Comparison of ENCODE assay signal across 8 cellular contexts in the genomic region with DNA sequence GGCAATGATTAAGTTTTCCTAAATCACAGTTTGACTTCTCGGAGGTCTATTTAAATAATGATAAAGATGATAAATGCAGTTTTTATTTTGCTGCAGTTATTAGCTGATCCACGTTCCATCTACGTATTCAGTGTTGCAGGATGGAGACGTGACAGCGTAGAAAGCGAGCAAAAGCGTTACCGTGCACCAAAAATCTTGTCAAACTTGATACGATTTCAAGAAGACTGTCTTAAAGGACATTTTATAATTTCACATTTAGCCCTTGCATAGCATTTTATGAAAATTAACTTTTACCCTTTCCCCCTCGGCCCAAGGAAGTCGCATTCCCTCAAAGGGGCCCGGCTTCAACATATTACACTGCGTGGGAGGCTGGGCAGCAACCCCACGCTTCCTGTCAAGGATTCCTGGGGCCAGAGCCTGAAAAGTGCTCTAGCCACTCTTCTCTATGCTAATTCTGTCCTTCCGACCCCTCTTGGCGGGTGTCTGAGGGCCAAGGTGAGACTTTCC. TPM values are rescaled to one million over a fixed set of nuclear protein-coding genes. Genes with fewer than 3 reads are reported as not detected.
DNase-seq lines count a peak whose midpoint lies in the region; ATAC-seq, FAIRE-seq and TF ChIP-seq lines count a peak whose summit lies in the region.

No MANE protein-coding gene starts in this region.

- peaks cover 24% of the 10 kb centered on the region for H3K27me3 Mint-ChIP-seq in activated CD8-positive, alpha-beta memory T cell treated with anti-CD3 and anti-CD28 coated beads, Interleukin-2, amount 10 ng/mL, durations not matched to agents 7 days and 5 days

- peak overlapping the region; percentile 98 for H3K27ac Mint-ChIP-seq in activated CD8-positive, alpha-beta memory T cell treated with anti-CD3 and anti-CD28 coated beads, Interleukin-2, amount 10 ng/mL, durations not matched to agents 7 days and 5 days

- intact Hi-C loops in body of pancreas (cut with DNase I): no loop called here
- intact Hi-C loops in right lobe of liver (cut with DNase I): no loop called here
- intact Hi-C loops in transverse colon (cut with DNase I; ENCODE audit: low total_unique reads): loop anchor here (5.0 kb wide), 1 partner anchor 35 kb away; no protein-coding TSS in a partner anchor

- CTCF ChIA-PET in activated CD8-positive, alpha-beta memory T cell treated with anti-CD3 and anti-CD28 coated beads, Interleukin-2, amount 10 ng/mL, durations not matched to agents 7 days and 5 days (lab: Charles Lee): interaction anchor here (0.6 to 6.9 kb wide), 6 partner anchors 9 to 341 kb away, joined by 3 to 58 read pairs (median 4); no protein-coding TSS in a partner anchor

- in situ Hi-C loops in transverse colon (cut with MboI; ENCODE audit: low pct_ligation_motif_present in 1 of 4, low pct_unique_long_range_greater_than_20kb in 1 of 4, low sequenced_read_pairs in 3 of 4): no loop called here

- WGBS in body of pancreas, 2 donors: 23 to 28% methylated on average over 16 of the region's 16 CpGs
- 58% methylated on average over 15 of the region's 16 CpGs for WGBS in right lobe of liver (ENCODE audit: insufficient coverage, low coverage, low lambda C conversion rate, missing lambda C conversion rate)
- WGBS in transverse colon (ENCODE audit: low coverage in 1 of 2), 2 donors: 60 to 79% methylated on average over 11 to 16 of the region's 16 CpGs

- peak overlapping the region in 1 of 2 donors; percentile 8 for H3K4me3 ChIP-seq in body of pancreas
- H3K4me3 ChIP-seq in right lobe of liver: peak overlapping the region; percentile 73 to 81 (median 75)
- H3K4me3 ChIP-seq in transverse colon: peak overlapping the region; percentile 37 to 81 (median 72)

- no peaks in the 10 kb centered on the region for H3K9me3 ChIP-seq in body of pancreas
- no peaks in the 10 kb centered on the region for H3K9me3 ChIP-seq in right lobe of liver
- no peaks in the 10 kb centered on the region for H3K9me3 ChIP-seq in transverse colon

- no peaks in the 10 kb centered on the region for H3K36me3 ChIP-seq in body of pancreas (replicated peaks in 1 of 2; ENCODE audit: insufficient read depth in 1 of 2, low read depth in 2 of 2)
- H3K36me3 ChIP-seq in right lobe of liver: no peaks in the 10 kb centered on the region
- H3K36me3 ChIP-seq in transverse colon: no peaks in the 10 kb centered on the region

- no peaks in the 10 kb centered on the region for H3K36me3 Mint-ChIP-seq in activated CD8-positive, alpha-beta memory T cell treated with anti-CD3 and anti-CD28 coated beads, Interleukin-2, amount 10 ng/mL, durations not matched to agents 7 days and 5 days

- peaks cover 37% of the 10 kb centered on the region for H3K4me1 Mint-ChIP-seq in activated CD8-positive, alpha-beta memory T cell treated with anti-CD3 and anti-CD28 coated beads, Interleukin-2, amount 10 ng/mL, durations not matched to agents 7 days and 5 days

- H3K27me3 ChIP-seq in body of pancreas (no peaks in the 10 kb centered on the region), right lobe of liver (no peaks in the 10 kb centered on the region), transverse colon (peaks cover 5% of the 10 kb centered on the region)

- TF ChIP-seq POLR2A in body of pancreas (IDR thresholded peaks at IDR 0.05) (no peak), right lobe of liver (IDR thresholded peaks at IDR 0.05) (no peak), transverse colon (IDR thresholded peaks at IDR 0.05) (no peak)

- H3K4me1 ChIP-seq in body of pancreas (peaks cover 30% of the 10 kb centered on the region), right lobe of liver (peaks cover 0 to 17% (median 6%) of the 10 kb centered on the region in 4 donors), transverse colon (peaks cover 5 to 30% (median 22%) of the 10 kb centered on the region in 4 donors)

- peak overlapping the region; percentile 99 for H3K4me3 Mint-ChIP-seq in activated CD8-positive, alpha-beta memory T cell treated with anti-CD3 and anti-CD28 coated beads, Interleukin-2, amount 10 ng/mL, durations not matched to agents 7 days and 5 days

- DNase-seq in activated CD8-positive, alpha-beta memory T cell treated with anti-CD3 and anti-CD28 coated beads, Interleukin-2, amount 10 ng/mL, durations not matched to agents 7 days and 5 days: no peak
- DNase-seq in activated CD8-positive, alpha-beta memory T cell treated with anti-CD3 and anti-CD28 coated beads, Interleukin-2, amount 50 U/mL, for 4 hours: no peak
- DNase-seq in body of pancreas (no peak), right lobe of liver (no peak), transverse colon (no peak), urothelium cell line (ENCODE audit: low spot score) (no peak), kidney tubule cell (ENCODE audit: low spot score) (no peak)
- DNase-seq in activated CD8-positive, alpha-beta memory T cell treated with anti-CD3 and anti-CD28 coated beads for 24 hours: no peak

- FAIRE-seq in urothelium cell line (lab: Jason Lieb, UNC): no peak

- ATAC-seq in activated CD8-positive, alpha-beta memory T cell treated with anti-CD3 and anti-CD28 coated beads, Interleukin-2, amount 10 ng/mL, durations not matched to agents 7 days and 5 days: no peak
- ATAC-seq in body of pancreas: peak; percentile 1
- ATAC-seq in right lobe of liver: peak in 1 of 4 donors; percentile 1

- TF ChIP-seq EP300 in transverse colon (IDR thresholded peaks at IDR 0.05; ENCODE audit: low read depth): no peak

- H3K9me3 Mint-ChIP-seq in activated CD8-positive, alpha-beta memory T cell treated with anti-CD3 and anti-CD28 coated beads, Interleukin-2, amount 10 ng/mL, durations not matched to agents 7 days and 5 days (ENCODE audit: low read depth): no peaks in the 10 kb centered on the region

- TF ChIP-seq CTCF in body of pancreas (IDR thresholded peaks at IDR 0.05): no peak
- TF ChIP-seq CTCF in right lobe of liver (IDR thresholded peaks at IDR 0.05): no peak
- TF ChIP-seq CTCF in transverse colon (IDR thresholded peaks at IDR 0.05): no peak

- H3K27ac ChIP-seq in body of pancreas (peak overlapping the region; percentile 91 to 99 (median 98)), right lobe of liver (peak overlapping the region; percentile 94 to 98 (median 96)), transverse colon (peak overlapping the region; percentile 96 to 97 (median 97))

RNA-seq across cellular contexts. Expression of gene PURA, which starts 7.1 kb away (rescaled TPM):
- total RNA-seq in activated CD8-positive, alpha-beta memory T cell treated with anti-CD3 and anti-CD28 coated beads, Interleukin-2, amount 10 ng/mL, durations not matched to agents 7 days and 5 days: 10 to 100 TPM; 12.3 to 15.4 TPM
- total RNA-seq in body of pancreas (10 to 100 TPM; 29.1 to 34.6 TPM), right lobe of liver (10 to 100 TPM in 4 of 6 experiments, 1 to 10 TPM in 2; 8.7 to 14.1 (median 12.1) TPM), transverse colon (10 to 100 TPM in 3 of 4 donors, 1 to 10 TPM in 1; 7.4 to 34.6 (median 18.8) TPM)

RNA-seq across cellular contexts. Expression of gene IGIP, which starts 18.9 kb away (rescaled TPM):
- total RNA-seq in activated CD8-positive, alpha-beta memory T cell treated with anti-CD3 and anti-CD28 coated beads, Interleukin-2, amount 10 ng/mL, durations not matched to agents 7 days and 5 days: 1 to 10 TPM; 2.9 to 3.4 TPM
- total RNA-seq in body of pancreas (10 to 100 TPM in 1 of 2 donors, 1 to 10 TPM in 1; 6.3 to 16.6 TPM), right lobe of liver (1 to 10 TPM; 4.4 to 7.1 (median 6.5) TPM), transverse colon (10 to 100 TPM; 12.8 to 22.4 (median 20.5) TPM)
